In the genomic region with DNA sequence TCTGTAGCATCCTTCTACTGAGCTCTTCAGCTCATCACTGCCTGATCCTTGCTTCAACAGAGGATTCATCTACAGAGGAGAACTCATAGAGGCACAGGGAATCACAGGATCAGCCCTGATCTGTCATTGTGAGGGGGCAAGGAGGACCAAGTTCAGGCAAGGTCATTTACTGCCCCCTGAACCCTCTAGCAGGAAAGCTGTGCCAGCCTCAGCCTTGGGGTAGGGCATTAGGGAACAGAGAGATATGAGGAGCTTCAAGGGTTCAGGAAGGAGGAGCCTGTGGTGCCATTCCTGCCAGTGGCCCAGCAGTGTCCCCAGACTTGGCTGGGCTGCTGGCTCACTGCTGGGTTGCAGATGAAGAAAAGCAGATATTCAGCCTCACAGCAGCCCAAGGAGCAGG, we compare ENCODE assay signal across 26 cellular contexts.
"Had no signal": no experiment of that assay in that cellular context is flagged by ENCODE, and none has a peak within 500 bp of the region (broad histone marks: within the 10 kb centered on the region; RNA-seq: fewer than 3 reads in every experiment).

No MANE protein-coding gene starts in this region.

- H3K27ac ChIP-seq: left lung, ovary, right atrium auricular region, right lobe of liver, stomach, testis, transverse colon, uterus had no signal

- H3K36me3 ChIP-seq: left lung, ovary, right atrium auricular region, right lobe of liver, stomach, thyroid gland, transverse colon, uterus had no signal

- H3K27me3 ChIP-seq: left lung, ovary, right atrium auricular region, right lobe of liver, stomach, testis, thyroid gland, transverse colon, uterus had no signal

- H3K4me1 Mint-ChIP-seq: immature natural killer cell had no signal

- H3K4me3 Mint-ChIP-seq: immature natural killer cell; naive thymus-derived CD4-positive, alpha-beta T cell; natural killer cell treated with Interleukin-12 subunit alpha and Interleukin-12 subunit beta and Interleukin-15 and Interleukin-18, amount 100 ng/mL, for 72 hours; stimulated activated naive B cell treated with anti-CD40 and anti-IgM and Interleukin-4, amounts not matched to agents 10 μg/mL and 1 μg/mL and 100 μg/mL, for 72 hours had no signal

- H3K27ac Mint-ChIP-seq: immature natural killer cell; naive thymus-derived CD4-positive, alpha-beta T cell; natural killer cell treated with Interleukin-12 subunit alpha and Interleukin-12 subunit beta and Interleukin-15 and Interleukin-18, amount 100 ng/mL, for 72 hours; progenitor cell of endocrine pancreas; stimulated activated naive B cell treated with anti-CD40 and anti-IgM and Interleukin-4, amounts not matched to agents 10 μg/mL and 1 μg/mL and 100 μg/mL, for 72 hours had no signal

- H3K4me3 ChIP-seq: left lung, lung, mucosa of descending colon, ovary, right atrium auricular region, right lobe of liver, smooth muscle cell, stomach, testis, thyroid gland, transverse colon, uterus had no signal

- H3K36me3 Mint-ChIP-seq: immature natural killer cell; naive thymus-derived CD4-positive, alpha-beta T cell; natural killer cell treated with Interleukin-12 subunit alpha and Interleukin-12 subunit beta and Interleukin-15 and Interleukin-18, amount 100 ng/mL, for 72 hours; stimulated activated naive B cell treated with anti-CD40 and anti-IgM and Interleukin-4, amounts not matched to agents 10 μg/mL and 1 μg/mL and 100 μg/mL, for 72 hours had no signal

- H3K4me1 ChIP-seq: left lung, right atrium auricular region, right lobe of liver, stomach, testis, transverse colon, uterus had no signal

- H3K9me3 Mint-ChIP-seq: immature natural killer cell; natural killer cell treated with Interleukin-12 subunit alpha and Interleukin-12 subunit beta and Interleukin-15 and Interleukin-18, amount 100 ng/mL, for 72 hours; stimulated activated naive B cell treated with anti-CD40 and anti-IgM and Interleukin-4, amounts not matched to agents 10 μg/mL and 1 μg/mL and 100 μg/mL, for 72 hours had no signal

- DNase-seq: hippocampal formation; immature natural killer cell; left colon; left lung; mesendoderm; midbrain; mucosa of descending colon; naive thymus-derived CD4-positive, alpha-beta T cell; ovary; right lobe of liver; stimulated activated CD4-positive, alpha-beta T cell treated with anti-CD3 and anti-CD28 coated beads, Interleukin-12 subunit alpha, Interleukin-12 subunit beta, amount 100 ng/mL, for 4 hours; stimulated activated CD4-positive, alpha-beta T cell treated with anti-CD3 and anti-CD28 coated beads, Interleukin-15, amount 100 ng/mL, for 24 hours; stimulated activated CD4-positive, alpha-beta T cell treated with anti-CD3 and anti-CD28 coated beads, Interleukin-2, amount 100 ng/mL, for 24 hours; stimulated activated CD4-positive, alpha-beta T cell treated with anti-CD3 and anti-CD28 coated beads, Interleukin-4, amount 100 ng/mL, for 1 hour; stimulated activated naive B cell treated with anti-CD40 and anti-IgM and Interleukin-4, amounts not matched to agents 10 μg/mL and 1 μg/mL and 100 μg/mL, for 72 hours; stimulated activated naive CD8-positive, alpha-beta T cell treated with anti-CD3 and anti-CD28 coated beads, Interleukin-15, Interleukin-2, amounts not matched to agents 100 U/mL and 50 U/mL, for 24 hours; stomach; testis; thyroid gland; transverse colon; uterus had no signal

- H3K9me3 ChIP-seq: left lung, mucosa of descending colon, ovary, right atrium auricular region, right lobe of liver, stomach, testis, thyroid gland, transverse colon, uterus had no signal
